ENCODE assay signal across 22 cellular contexts in the genomic region with DNA sequence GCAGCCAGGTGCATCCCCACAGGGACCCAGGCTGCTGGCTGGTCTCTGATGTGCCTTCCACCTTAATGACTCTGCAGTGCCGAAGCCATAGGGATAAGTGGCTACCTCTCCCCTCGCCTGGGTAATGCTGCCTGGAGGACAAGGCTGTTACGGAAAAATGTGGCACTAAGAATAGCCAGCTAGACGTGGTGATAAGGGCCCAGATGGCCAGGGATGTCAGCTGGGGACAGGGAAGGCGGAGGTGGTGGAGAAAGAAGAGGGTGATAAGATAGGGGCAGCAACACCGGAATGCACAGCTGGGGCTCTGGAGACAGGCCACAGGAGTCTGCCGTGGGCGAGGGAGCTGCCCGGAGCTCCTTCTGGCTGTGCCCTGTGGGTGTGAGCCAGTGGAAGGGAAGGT.
DNase-seq lines count a peak whose midpoint lies in the region; FAIRE-seq and TF ChIP-seq lines count a peak whose summit lies in the region.
"Had no signal": no experiment of that assay in that cellular context is flagged by ENCODE, and none has a peak within 500 bp of the region (broad histone marks: within the 10 kb centered on the region; RNA-seq: fewer than 3 reads in every experiment).

No MANE protein-coding gene starts in this region.

- H2BK15ac ChIP-seq in H1 (ENCODE audit: low read length) (no peak overlapping the region), mesendoderm (replicated peaks; ENCODE audit: low read depth) (no peak overlapping the region)

- no peak overlapping the region for H2BK120ac ChIP-seq in H1 (replicated peaks; ENCODE audit: low read depth, low read length)
- H2BK120ac ChIP-seq in mesendoderm (ENCODE audit: low read depth, low read length): no peak overlapping the region

- H2BK5ac ChIP-seq in H1 (ENCODE audit: low read depth, low read length): no peak overlapping the region
- peak overlapping the region; percentile 61 for H2BK5ac ChIP-seq in mesendoderm (ENCODE audit: low read length)

- H2BK12ac ChIP-seq in H1 (ENCODE audit: low read depth, low read length): 0 out of 2 replicates have a peak overlapping the region, but pooled peaks have one; percentile 18

- H3K4me2 ChIP-seq in H1 (ENCODE audit: insufficient read depth in 1 of 2, low read depth in 2 of 2, low read length in 2 of 2) (no peak overlapping the region), mesendoderm (ENCODE audit: low read length) (no peak overlapping the region), smooth muscle cell (peak overlapping the region; percentile 6)

- H3K23me2 ChIP-seq in H1 (ENCODE audit: low read depth, low read length): no peaks in the 10 kb centered on the region

- H2BK20ac ChIP-seq in H1 (ENCODE audit: low read length): peak overlapping the region; percentile 63; the same call in 1 of the 2 replicates

- H3K4me3 ChIP-seq in H1 (ENCODE audit: extremely low read depth in 1 of 4, insufficient read depth in 2 of 4, low read depth in 3 of 4, low read length in 4 of 4): no peak overlapping the region
- H3K4me3 ChIP-seq in mesendoderm (ENCODE audit: low read length): no peak overlapping the region
- no peak overlapping the region for H3K4me3 ChIP-seq in smooth muscle cell
- H3K4me3 ChIP-seq: thoracic aorta had no signal

- no peak overlapping the region for H3K9ac ChIP-seq in H1 (replicated peaks in 1 of 4; ENCODE audit: extremely low read depth in 1 of 4, low read depth in 3 of 4, low read length in 3 of 4)
- H3K9ac ChIP-seq in mesendoderm (ENCODE audit: low read length): no peak overlapping the region
- no peak overlapping the region for H3K9ac ChIP-seq in smooth muscle cell (ENCODE audit: low read depth)

- CTCF ChIA-PET in H1 (lab: Charles Lee; ENCODE audit: partially characterized antibody): interaction anchor here (0.8 kb wide), 2 partner anchors 18 to 56 kb away, joined by 3 read pairs; no protein-coding TSS in a partner anchor

- POLR2A ChIA-PET in H1 (lab: Charles Lee; ENCODE audit: partially characterized antibody): no interaction called here

- TF ChIP-seq CTCF in H1 (IDR thresholded peaks at IDR 0.05; ENCODE audit: control extremely low read depth in 1 of 3, insufficient read depth in 1 of 3, low read depth in 1 of 3, low read length in 3 of 3): no peak
- TF ChIP-seq CTCF in smooth muscle cell (IDR thresholded peaks at IDR 0.05; ENCODE audit: borderline replicate concordance, insufficient read depth, poor library complexity, severe bottlenecking): no peak

- FAIRE-seq in H1 (lab: Jason Lieb, UNC): no peak
- FAIRE-seq: G401.6, RCC 7860 had no signal

- H3K36me3 ChIP-seq in H1 (ENCODE audit: control insufficient read depth in 2 of 4, insufficient read depth in 4 of 4, low read length in 3 of 4) (no peaks in the 10 kb centered on the region), mesendoderm (ENCODE audit: control insufficient read depth, insufficient read depth, low read length) (no peaks in the 10 kb centered on the region), smooth muscle cell (ENCODE audit: low read depth) (no peaks in the 10 kb centered on the region)
- H3K36me3 ChIP-seq: thoracic aorta had no signal

- H3K9me3 ChIP-seq in H1 (ENCODE audit: insufficient read depth in 2 of 2, low read depth in 1 of 2, low read length in 1 of 2) (no peaks in the 10 kb centered on the region), smooth muscle cell (replicated peaks; ENCODE audit: low read depth) (no peaks in the 10 kb centered on the region)
- H3K9me3 ChIP-seq: thoracic aorta had no signal

- H3K27ac ChIP-seq in H1 (ENCODE audit: low read depth, low read length) (no peak overlapping the region), mesendoderm (ENCODE audit: low read depth, low read length) (peak overlapping the region; percentile 61), smooth muscle cell (ENCODE audit: low read depth) (no peak overlapping the region)
- H3K27ac ChIP-seq: thoracic aorta had no signal

- H3F3A ChIP-seq in smooth muscle cell (ENCODE audit: low read depth): peaks cover 8% of the 10 kb centered on the region

- peaks cover 3 to 18% (median 5%) of the 10 kb centered on the region in 4 experiments; a peak in 6 of 7 replicates for H3K4me1 ChIP-seq in H1 (replicated peaks in 1 of 4; ENCODE audit: control insufficient read depth in 3 of 4, insufficient read depth in 4 of 4, low read length in 3 of 4)
- H3K4me1 ChIP-seq in mesendoderm (ENCODE audit: control insufficient read depth, low read depth, low read length): peaks cover 21% of the 10 kb centered on the region
- peaks cover 31% of the 10 kb centered on the region for H3K4me1 ChIP-seq in smooth muscle cell (ENCODE audit: low read depth)

- no peak for TF ChIP-seq POLR2A in H1 (IDR thresholded peaks at IDR 0.05; ENCODE audit: control extremely low read depth in 1 of 2, low read depth in 2 of 2, low read length in 2 of 2)

- H4K91ac ChIP-seq in H1 (replicated peaks; ENCODE audit: insufficient read length, low read length): no peak overlapping the region

- H4K8ac ChIP-seq in H1 (ENCODE audit: extremely low read depth, insufficient read depth, low read length): no peak overlapping the region; the same call in 1 of the 2 replicates
- no peak overlapping the region for H4K8ac ChIP-seq in mesendoderm (ENCODE audit: low read depth, low read length)

- H3K27me3 ChIP-seq in H1 (replicated peaks in 1 of 4; ENCODE audit: control insufficient read depth in 3 of 4, extremely low read depth in 1 of 4, insufficient read depth in 3 of 4, low read length in 3 of 4) (no peaks in the 10 kb centered on the region), mesendoderm (ENCODE audit: insufficient read depth, low read length, poor library complexity) (no peaks in the 10 kb centered on the region), smooth muscle cell (ENCODE audit: low read depth) (no peaks in the 10 kb centered on the region)

- no peak overlapping the region for H3K4ac ChIP-seq in H1 (replicated peaks; ENCODE audit: insufficient read length, low read depth, low read length)
- no peak overlapping the region for H3K4ac ChIP-seq in mesendoderm (ENCODE audit: low read depth, low read length)

- H4K20me1 ChIP-seq in H1 (replicated peaks in 1 of 2; ENCODE audit: control insufficient read depth in 1 of 2, insufficient read depth in 2 of 2, low read length in 2 of 2) (no peaks in the 10 kb centered on the region), smooth muscle cell (ENCODE audit: low read depth) (peaks cover 14% of the 10 kb centered on the region)

- no peak overlapping the region for H3K23ac ChIP-seq in H1 (ENCODE audit: insufficient read length)
- no peak overlapping the region for H3K23ac ChIP-seq in mesendoderm (ENCODE audit: low read length)

- H4K5ac ChIP-seq in H1 (ENCODE audit: insufficient read length, low read depth, low read length) (no peak overlapping the region), mesendoderm (ENCODE audit: low read length) (no peak overlapping the region)

- no peak overlapping the region for H3K14ac ChIP-seq in H1 (ENCODE audit: insufficient read length)

- 79% methylated on average over 9 of the region's 9 CpGs; no CpG with 5 or more reads in 1 of the 2 experiments for WGBS in H1 (ENCODE audit: extremely low coverage in 1 of 2, insufficient coverage in 1 of 2, insufficient read length in 1 of 2, insufficient replicate concordance in 2 of 2, low coverage in 1 of 2, low lambda C conversion rate in 2 of 2, missing lambda C conversion rate in 1 of 2), 2 experiments
- WGBS in mesendoderm (ENCODE audit: extremely low coverage, insufficient coverage, low lambda C conversion rate): no CpG with 5 or more reads among the region's 9 CpGs
- WGBS in smooth muscle cell (ENCODE audit: low lambda C conversion rate): 46% methylated on average over 9 of the region's 9 CpGs

- no peak for TF ChIP-seq RAD21 in H1 (IDR thresholded peaks at IDR 0.05 in 1 of 2, conservative IDR thresholded peaks at IDR 0.05 in 1 of 2; ENCODE audit: low read depth in 2 of 2, low read length in 2 of 2)

- peak; percentile 6 for DNase-seq in OCI-M1 (lab: John Stamatoyannopoulos, UW)
- no peak for DNase-seq in H1 (ENCODE audit: low read depth in 1 of 2, low spot score in 2 of 2)
- DNase-seq in mesendoderm: peak; percentile 91
- no peak for DNase-seq in smooth muscle cell (lab: John Stamatoyannopoulos, UW; ENCODE audit: unreplicated experiment)
- no peak for DNase-seq in NK-92 (lab: John Stamatoyannopoulos, UW; ENCODE audit: unreplicated experiment)
- DNase-seq in SKM-1 (lab: John Stamatoyannopoulos, UW; ENCODE audit: unreplicated experiment): no peak
- DNase-seq in NCI-H2107 treated with DMSO at 0.1 percent for 48 hours (lab: John Stamatoyannopoulos, UW; ENCODE audit: unreplicated experiment): no peak
- DNase-seq: CD4-positive, alpha-beta T cell; cortex of kidney; GOT3; KG1; kidney glomerular epithelial cell; mammary epithelial cell; MM.1S; NCI-H1417 treated with DMSO at 0.1 percent for 48 hours; NCI-H446 treated with DMSO at 0.1 percent for 48 hours; stimulated activated CD4-positive, alpha-beta T cell treated with anti-CD3 and anti-CD28 coated beads, Interleukin-12 subunit alpha, Interleukin-12 subunit beta, amount 100 ng/mL, for 4 hours; stimulated activated CD4-positive, alpha-beta T cell treated with anti-CD3 and anti-CD28 coated beads, Interleukin-4, amount 100 ng/mL, for 24 hours; stimulated activated naive CD4-positive, alpha-beta T cell treated with Interleukin-2 at 50 U/mL for 16 hours had no signal

- H3K18ac ChIP-seq in H1 (ENCODE audit: extremely low read depth, low read length) (no peak overlapping the region), mesendoderm (ENCODE audit: low read length) (no peak overlapping the region)

- H3K79me2 ChIP-seq in H1 (ENCODE audit: control insufficient read depth in 1 of 2, insufficient read depth in 2 of 2, low read length in 2 of 2) (no peaks in the 10 kb centered on the region), mesendoderm (ENCODE audit: control insufficient read depth, insufficient read depth, low read length) (no peaks in the 10 kb centered on the region), smooth muscle cell (ENCODE audit: low read depth) (no peaks in the 10 kb centered on the region)

- H2AFZ ChIP-seq in H1 (ENCODE audit: low read length) (no peak overlapping the region), smooth muscle cell (ENCODE audit: low read depth) (no peak overlapping the region)

- H3K79me1 ChIP-seq in H1 (ENCODE audit: low read depth, low read length) (no peaks in the 10 kb centered on the region; the same call in 1 of the 2 replicates), mesendoderm (ENCODE audit: low read length) (no peaks in the 10 kb centered on the region)

- peak overlapping the region; percentile 87; the same call in 1 of the 2 replicates for H2AK5ac ChIP-seq in H1 (ENCODE audit: low read depth, low read length)
- H2AK5ac ChIP-seq in mesendoderm (ENCODE audit: low read length): no peak overlapping the region

- no peak for TF ChIP-seq EP300 in H1 (IDR thresholded peaks at IDR 0.05; ENCODE audit: borderline replicate concordance in 1 of 2, low read depth in 2 of 2, low read length in 2 of 2)

- H3K56ac ChIP-seq in H1 (replicated peaks; ENCODE audit: insufficient read length, low read depth, low read length) (no peak overlapping the region), mesendoderm (ENCODE audit: low read length) (peak overlapping the region; percentile 30)

TF ChIP-seq in H1, 55 proteins besides CTCF, POLR2A, EP300 and RAD21 (continues in another document):
- TF ChIP-seq ZNF274 (IDR thresholded peaks at IDR 0.05; ENCODE audit: borderline replicate concordance, extremely low read depth, low read length) (no peak), SUZ12 (IDR thresholded peaks at IDR 0.05; ENCODE audit: low read length) (no peak), TBP (IDR thresholded peaks at IDR 0.05; ENCODE audit: low read depth, low read length) (no peak)

Comparison
In these comparisons a context has a peak if more than half of its experiments do, and no peak if none do; other contexts are left out.
1. DNase-seq: peak in OCI-M1 (single experiment) and mesendoderm (single experiment); none in H1 (0 of 2), smooth muscle cell (single experiment), NK-92 (single experiment), SKM-1 (single experiment) and NCI-H2107 treated with DMSO at 0.1 percent for 48 hours (single experiment).